10 cellular contexts compared by ENCODE assay signal in the genomic region with DNA sequence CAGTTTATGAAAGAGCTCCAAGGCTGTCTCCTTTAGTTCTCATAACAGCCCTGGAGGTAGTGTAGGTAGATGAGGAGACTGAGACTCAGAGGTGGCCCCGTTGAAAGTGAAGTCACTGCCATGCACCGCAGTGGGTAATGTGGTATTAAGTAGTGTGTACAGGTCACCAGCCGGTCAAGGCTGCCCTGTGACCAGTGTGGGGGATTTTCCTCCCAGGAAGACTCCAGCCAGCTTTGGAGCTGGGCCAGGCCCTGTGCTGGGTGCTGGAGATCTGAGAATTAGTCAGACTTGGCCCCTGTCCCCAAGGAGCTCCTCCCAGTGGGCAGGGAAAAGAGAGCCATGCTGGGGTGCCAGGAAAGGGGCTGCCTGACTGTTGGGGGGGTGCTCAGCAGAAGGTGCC. TPM values are rescaled to one million over a fixed set of nuclear protein-coding genes. Genes with fewer than 3 reads are reported as not detected.
DNase-seq lines count a peak whose midpoint lies in the region; ATAC-seq, FAIRE-seq and TF ChIP-seq lines count a peak whose summit lies in the region.
"Had no signal": no experiment of that assay in that cellular context is flagged by ENCODE, and none has a peak within 500 bp of the region (broad histone marks: within the 10 kb centered on the region; RNA-seq: fewer than 3 reads in every experiment).

No MANE protein-coding gene starts in this region.

- no peaks in the 10 kb centered on the region for H3K4me1 Mint-ChIP-seq in activated naive CD8-positive, alpha-beta T cell treated with anti-CD3 and anti-CD28 coated beads for 36 hours
- no peaks in the 10 kb centered on the region for H3K4me1 Mint-ChIP-seq in stimulated activated memory B cell treated with anti-CD40 and anti-IgM and Interleukin-4, amounts not matched to agents 10 μg/mL and 1 μg/mL and 100 μg/mL, for 72 hours

- H3K36me3 Mint-ChIP-seq in activated naive CD8-positive, alpha-beta T cell treated with anti-CD3 and anti-CD28 coated beads for 36 hours, result no peaks in the 10 kb centered on the region
- no peaks in the 10 kb centered on the region for H3K36me3 Mint-ChIP-seq in stimulated activated memory B cell treated with anti-CD40 and anti-IgM and Interleukin-4, amounts not matched to agents 10 μg/mL and 1 μg/mL and 100 μg/mL, for 72 hours

- H3K27me3 ChIP-seq in muscle layer of duodenum (ENCODE audit: low read depth, low read length), result no peaks in the 10 kb centered on the region

- H3K4me1 ChIP-seq in muscle layer of duodenum (ENCODE audit: control insufficient read depth in 1 of 2, insufficient read depth in 2 of 2, low read length in 2 of 2), result peaks cover 10 to 13% of the 10 kb centered on the region in 2 donors

- FAIRE-seq in D721Med (lab: Jason Lieb, UNC), result no peak

- H3K27ac ChIP-seq in muscle layer of duodenum (ENCODE audit: low read length), result peak overlapping the region; percentile 23

- peaks cover 6 to 8% of the 10 kb centered on the region in 2 donors for H3K36me3 ChIP-seq in muscle layer of duodenum (ENCODE audit: control insufficient read depth in 1 of 2, insufficient read depth in 2 of 2, low read length in 2 of 2)

- no peak for TF ChIP-seq CTCF in AG10803 (conservative IDR thresholded peaks at IDR 0.05; ENCODE audit: low read length)
- no peak for TF ChIP-seq CTCF in D721Med (IDR thresholded peaks at IDR 0.05; ENCODE audit: insufficient read depth, missing control alignments)

- DNase-seq in AG10803 (ENCODE audit: low read depth) (peak; percentile 81), NCI-H2196 (lab: John Stamatoyannopoulos, UW; ENCODE audit: unreplicated experiment) (peak; percentile 64), dedifferentiated amniotic fluid mesenchymal stem cell (ENCODE audit: extremely low spot score) (peak; percentile 52), D721Med (ENCODE audit: insufficient read length, low spot score) (no peak)
- DNase-seq in activated naive CD8-positive, alpha-beta T cell treated with anti-CD3 and anti-CD28 coated beads for 36 hours, result no peak
- DNase-seq: DND-41 had no signal

- H3K4me3 ChIP-seq in AG10803 (ENCODE audit: low read length) (no peak overlapping the region), muscle layer of duodenum (ENCODE audit: low read depth in 1 of 2, low read length in 2 of 2) (no peak overlapping the region)

- ATAC-seq in stimulated activated memory B cell treated with anti-CD40 and anti-IgM and Interleukin-4, amounts not matched to agents 10 μg/mL and 1 μg/mL and 100 μg/mL, for 72 hours, result no peak
- ATAC-seq in GM21786 (IDR thresholded peaks at IDR 0.05; ENCODE audit: unreplicated experiment), result no peak

- H3K9me3 Mint-ChIP-seq in activated naive CD8-positive, alpha-beta T cell treated with anti-CD3 and anti-CD28 coated beads for 36 hours, result no peaks in the 10 kb centered on the region
- H3K9me3 Mint-ChIP-seq in stimulated activated memory B cell treated with anti-CD40 and anti-IgM and Interleukin-4, amounts not matched to agents 10 μg/mL and 1 μg/mL and 100 μg/mL, for 72 hours, result no peaks in the 10 kb centered on the region

- H3K9me3 ChIP-seq in muscle layer of duodenum (ENCODE audit: control insufficient read depth in 1 of 2, low read length in 2 of 2), result no peaks in the 10 kb centered on the region

- no peak overlapping the region for H3K27ac Mint-ChIP-seq in activated naive CD8-positive, alpha-beta T cell treated with anti-CD3 and anti-CD28 coated beads for 36 hours
- H3K27ac Mint-ChIP-seq in stimulated activated memory B cell treated with anti-CD40 and anti-IgM and Interleukin-4, amounts not matched to agents 10 μg/mL and 1 μg/mL and 100 μg/mL, for 72 hours, result no peak overlapping the region

- no peak overlapping the region for H3K4me3 Mint-ChIP-seq in activated naive CD8-positive, alpha-beta T cell treated with anti-CD3 and anti-CD28 coated beads for 36 hours
- H3K4me3 Mint-ChIP-seq in stimulated activated memory B cell treated with anti-CD40 and anti-IgM and Interleukin-4, amounts not matched to agents 10 μg/mL and 1 μg/mL and 100 μg/mL, for 72 hours, result no peak overlapping the region

- H3K27me3 Mint-ChIP-seq in activated naive CD8-positive, alpha-beta T cell treated with anti-CD3 and anti-CD28 coated beads for 36 hours, result no peaks in the 10 kb centered on the region
- peaks cover 33% of the 10 kb centered on the region for H3K27me3 Mint-ChIP-seq in stimulated activated memory B cell treated with anti-CD40 and anti-IgM and Interleukin-4, amounts not matched to agents 10 μg/mL and 1 μg/mL and 100 μg/mL, for 72 hours

RNA-seq across cellular contexts. Expression of gene OMP, which starts 5.3 kb away (rescaled TPM):
- not detected for total RNA-seq in activated naive CD8-positive, alpha-beta T cell treated with anti-CD3 and anti-CD28 coated beads for 36 hours
- total RNA-seq: SK-MEL-5 had no signal

RNA-seq across cellular contexts. Expression of gene MYO7A, which starts 20.1 kb away (rescaled TPM):
- under 1 TPM; 0.06 to 0.16 TPM for total RNA-seq in activated naive CD8-positive, alpha-beta T cell treated with anti-CD3 and anti-CD28 coated beads for 36 hours

RNA-seq across cellular contexts. Expression of gene CAPN5, which starts 41.2 kb away (rescaled TPM):
- total RNA-seq in activated naive CD8-positive, alpha-beta T cell treated with anti-CD3 and anti-CD28 coated beads for 36 hours, result 1 to 10 TPM; 2.2 to 2.4 TPM

Comparison
In these comparisons a context has a peak if more than half of its experiments do, and no peak if none do; other contexts are left out.
1. DNase-seq: peak in AG10803 (single experiment), NCI-H2196 (single experiment) and dedifferentiated amniotic fluid mesenchymal stem cell (single experiment); none in activated naive CD8-positive, alpha-beta T cell treated with anti-CD3 and anti-CD28 coated beads for 36 hours (single experiment) and D721Med (single experiment).